ENCODE assay signal across 8 cellular contexts in genomic region chr1:3857791-3858129, GRCh38. TPM values are rescaled to one million over a fixed set of nuclear protein-coding genes. Genes with fewer than 3 reads are reported as not detected.
A peak's percentile ranks its signal among the peaks of the same experiment; 100 is the strongest.
DNase-seq lines count a peak whose midpoint lies in the region; ATAC-seq, FAIRE-seq and TF ChIP-seq lines count a peak whose summit lies in the region.

No MANE protein-coding gene starts in this region.

- TF ChIP-seq POLR2A in suprapubic skin (IDR thresholded peaks at IDR 0.05), result no peak

- H3K79me2 ChIP-seq in keratinocyte (ENCODE audit: control insufficient read depth, insufficient read depth, low read length), result peaks cover 39% of the 10 kb centered on the region

- H3K4me2 ChIP-seq in keratinocyte (ENCODE audit: control insufficient read depth, extremely low read depth, insufficient read depth, low read depth, low read length), result peak overlapping the region; percentile 93

- peak overlapping the region; percentile 88 for H2AFZ ChIP-seq in keratinocyte (ENCODE audit: control insufficient read depth, low read length)

- no peaks in the 10 kb centered on the region for H3K27me3 Mint-ChIP-seq in activated CD4-positive, alpha-beta T cell treated with anti-CD3 and anti-CD28 coated beads for 36 hours
- H3K27me3 Mint-ChIP-seq in activated naive CD8-positive, alpha-beta T cell treated with anti-CD3 and anti-CD28 coated beads for 36 hours, result no peaks in the 10 kb centered on the region

- CTCF ChIA-PET in activated CD4-positive, alpha-beta T cell treated with anti-CD3 and anti-CD28 coated beads for 36 hours (lab: Charles Lee), result interaction anchor here (0.6 to 1.3 kb wide), 4 partner anchors 15 to 637 kb away, joined by 3 to 4 read pairs (median 3); no protein-coding TSS in a partner anchor

- H3K9me3 ChIP-seq in keratinocyte (ENCODE audit: control insufficient read depth, low read depth, low read length), result no peaks in the 10 kb centered on the region
- no peaks in the 10 kb centered on the region for H3K9me3 ChIP-seq in suprapubic skin

- H3K9me3 Mint-ChIP-seq in activated CD4-positive, alpha-beta T cell treated with anti-CD3 and anti-CD28 coated beads for 36 hours (ENCODE audit: low read depth), result no peaks in the 10 kb centered on the region
- no peaks in the 10 kb centered on the region for H3K9me3 Mint-ChIP-seq in activated naive CD8-positive, alpha-beta T cell treated with anti-CD3 and anti-CD28 coated beads for 36 hours

- H3K4me3 ChIP-seq in keratinocyte (ENCODE audit: control insufficient read depth in 2 of 3, extremely low read depth in 1 of 3, insufficient read depth in 2 of 3, low read depth in 1 of 3, low read length in 3 of 3) (peak overlapping the region; percentile 61 to 91 (median 90)), suprapubic skin (peak overlapping the region; percentile 75)

- H3K27ac Mint-ChIP-seq in activated CD4-positive, alpha-beta T cell treated with anti-CD3 and anti-CD28 coated beads for 36 hours, result no peak overlapping the region
- H3K27ac Mint-ChIP-seq in activated naive CD8-positive, alpha-beta T cell treated with anti-CD3 and anti-CD28 coated beads for 36 hours, result no peak overlapping the region

- TF ChIP-seq EP300 in suprapubic skin (IDR thresholded peaks at IDR 0.05), result no peak

- H3K36me3 Mint-ChIP-seq in activated CD4-positive, alpha-beta T cell treated with anti-CD3 and anti-CD28 coated beads for 36 hours (ENCODE audit: low read depth), result peaks cover 5% of the 10 kb centered on the region
- no peaks in the 10 kb centered on the region for H3K36me3 Mint-ChIP-seq in activated naive CD8-positive, alpha-beta T cell treated with anti-CD3 and anti-CD28 coated beads for 36 hours

- WGBS in suprapubic skin, result no CpG with 5 or more reads among the region's 21 CpGs

- H3K27ac ChIP-seq in keratinocyte (ENCODE audit: control insufficient read depth, insufficient read depth, low read length) (peak overlapping the region; percentile 40), suprapubic skin (peak overlapping the region; percentile 88)

- no peak for ATAC-seq in activated CD4-positive, alpha-beta T cell treated with anti-CD3 and anti-CD28 coated beads for 36 hours
- ATAC-seq in GM19328 (IDR thresholded peaks at IDR 0.05; ENCODE audit: unreplicated experiment), result no peak
- ATAC-seq in HG03095 (IDR thresholded peaks at IDR 0.05; ENCODE audit: unreplicated experiment), result no peak
- ATAC-seq in GM21515 (IDR thresholded peaks at IDR 0.05; ENCODE audit: unreplicated experiment), result no peak

- H3K27me3 ChIP-seq in keratinocyte (ENCODE audit: control insufficient read depth, extremely low read depth, insufficient read depth, low read length), result no peaks in the 10 kb centered on the region
- no peaks in the 10 kb centered on the region for H3K27me3 ChIP-seq in suprapubic skin

- H3K36me3 ChIP-seq in keratinocyte (ENCODE audit: control insufficient read depth in 2 of 2, extremely low read depth in 1 of 2, insufficient read depth in 2 of 2, low read length in 2 of 2), result peaks cover 0 to 1% of the 10 kb centered on the region in 2 experiments
- no peaks in the 10 kb centered on the region for H3K36me3 ChIP-seq in suprapubic skin

- TF ChIP-seq CTCF in keratinocyte (optimal IDR thresholded peaks at IDR 0.05 in 1 of 3, IDR thresholded peaks at IDR 0.05 in 1 of 3, conservative IDR thresholded peaks at IDR 0.05 in 1 of 3; ENCODE audit: extremely low read depth in 1 of 3, insufficient read depth in 2 of 3, low read length in 3 of 3) (no peak), suprapubic skin (IDR thresholded peaks at IDR 0.05) (no peak)

- POLR2A ChIA-PET in activated CD4-positive, alpha-beta T cell treated with anti-CD3 and anti-CD28 coated beads for 36 hours (lab: Charles Lee), result interaction anchor here (1.1 to 1.7 kb wide), 2 partner anchors 42 to 62 kb away, joined by 4 read pairs; partner anchors contain the start of genes C1orf174 and LRRC47

- H4K20me1 ChIP-seq in keratinocyte (ENCODE audit: control insufficient read depth, extremely low read depth, insufficient read depth, low read length), result no peaks in the 10 kb centered on the region

- peaks cover 4% of the 10 kb centered on the region for H3K9me1 ChIP-seq in keratinocyte (ENCODE audit: control insufficient read depth, extremely low read depth, insufficient read depth, low read length)

- H3K4me1 ChIP-seq in keratinocyte (ENCODE audit: control insufficient read depth, extremely low read depth, insufficient read depth, low read length), result peaks cover 15% of the 10 kb centered on the region
- H3K4me1 ChIP-seq in suprapubic skin, result peaks cover 26% of the 10 kb centered on the region

- H3K4me1 Mint-ChIP-seq in activated CD4-positive, alpha-beta T cell treated with anti-CD3 and anti-CD28 coated beads for 36 hours, result peaks cover 31% of the 10 kb centered on the region
- H3K4me1 Mint-ChIP-seq in activated naive CD8-positive, alpha-beta T cell treated with anti-CD3 and anti-CD28 coated beads for 36 hours, result peaks cover 25% of the 10 kb centered on the region

- FAIRE-seq in keratinocyte (lab: Jason Lieb, UNC), result no peak

- H3K9ac ChIP-seq in keratinocyte (ENCODE audit: control insufficient read depth, extremely low read depth, insufficient read depth, low read length), result peak overlapping the region; percentile 77

- no peak for DNase-seq in activated CD4-positive, alpha-beta T cell treated with anti-CD3 and anti-CD28 coated beads for 36 hours
- no peak for DNase-seq in activated CD4-positive, alpha-beta T cell treated with anti-CD3 and anti-CD28 coated beads for 1 hour
- no peak for DNase-seq in activated naive CD8-positive, alpha-beta T cell treated with anti-CD3 and anti-CD28 coated beads for 36 hours
- DNase-seq in keratinocyte (ENCODE audit: low read depth, low spot score), result no peak
- DNase-seq in suprapubic skin (ENCODE audit: low spot score in 2 of 2), result no peak

- dilution Hi-C loops in keratinocyte (cut with MboI; ENCODE audit: extremely low pct_ligation_motif_present, low sequenced_read_pairs), result no loop called here

- intact Hi-C loops in activated CD4-positive, alpha-beta T cell treated with anti-CD3 and anti-CD28 coated beads for 36 hours (cut with DNase I, micrococcal nuclease), result loop anchor here (1.0 to 10.0 kb wide), 9 partner anchors 33 to 1465 kb away; partner anchors contain the start of genes C1orf174 (in 2 of the 2), LRRC47 (in 2 of the 2), SMIM1 (in 2 of the 2) and MORN1 (in 1 of the 2)

- peak overlapping the region; percentile 95 for H3K4me3 Mint-ChIP-seq in activated CD4-positive, alpha-beta T cell treated with anti-CD3 and anti-CD28 coated beads for 36 hours
- H3K4me3 Mint-ChIP-seq in activated naive CD8-positive, alpha-beta T cell treated with anti-CD3 and anti-CD28 coated beads for 36 hours, result peak overlapping the region; percentile 96

RNA-seq across cellular contexts. Expression of gene DFFB, which starts 0.5 kb away (rescaled TPM):
- total RNA-seq in activated CD4-positive, alpha-beta T cell treated with anti-CD3 and anti-CD28 coated beads for 36 hours, result 1 to 10 TPM; 7.2 to 8.4 TPM
- 10 to 100 TPM in 1 of 2 experiments, 1 to 10 TPM in 1; 8.8 to 11.1 TPM for total RNA-seq in activated naive CD8-positive, alpha-beta T cell treated with anti-CD3 and anti-CD28 coated beads for 36 hours
- 3.6 to 5.2 TPM (median 4.5 TPM) in 3 replicates for polyA plus RNA-seq in keratinocyte
- polyA plus RNA-seq in keratinocyte (2011; ENCODE audit: low read depth), result 1.3 TPM
- polyA plus RNA-seq in keratinocyte (2011; cell fraction: cytosol; rRNA removed), result 2.3 and 2.5 TPM in 2 replicates
- 7.3 and 7.5 TPM in 2 replicates for polyA plus RNA-seq in keratinocyte (2011; cell fraction: nucleus; rRNA removed)
- 1.2 and 3.0 TPM in 2 replicates for polyA plus RNA-seq in keratinocyte (2012; ENCODE audit: low replicate concordance)
- polyA minus RNA-seq in keratinocyte, result 1.3 to 3.8 TPM (median 1.4 TPM) in 3 replicates
- 2.3 TPM for polyA minus RNA-seq in keratinocyte (2011; cell fraction: cytosol; rRNA and poly(A)+ RNA removed)
- polyA minus RNA-seq in keratinocyte (2011; cell fraction: nucleus; rRNA and poly(A)+ RNA removed), result 1.3 and 3.1 TPM in 2 replicates
- total RNA-seq in suprapubic skin, result 1 to 10 TPM; 2.7 to 6.8 (median 4.2) TPM

RNA-seq across cellular contexts. Expression of gene CEP104, which starts 0.7 kb away (rescaled TPM):
- 10 to 100 TPM; 33.6 to 35.5 TPM for total RNA-seq in activated CD4-positive, alpha-beta T cell treated with anti-CD3 and anti-CD28 coated beads for 36 hours
- total RNA-seq in activated naive CD8-positive, alpha-beta T cell treated with anti-CD3 and anti-CD28 coated beads for 36 hours, result 10 to 100 TPM; 28.8 to 40.1 TPM
- 19.6 to 42.6 TPM (median 35.7 TPM) in 3 replicates for polyA plus RNA-seq in keratinocyte
- 34.0 TPM for polyA plus RNA-seq in keratinocyte (2011; ENCODE audit: low read depth)
- polyA plus RNA-seq in keratinocyte (2011; cell fraction: cytosol; rRNA removed), result 29.3 and 37.6 TPM in 2 replicates
- polyA plus RNA-seq in keratinocyte (2011; cell fraction: nucleus; rRNA removed), result 41.9 and 44.5 TPM in 2 replicates
- polyA plus RNA-seq in keratinocyte (2012; ENCODE audit: low replicate concordance), result 16.1 and 39.4 TPM in 2 replicates
- 31.7 to 74.6 TPM (median 49.4 TPM) in 3 replicates for polyA minus RNA-seq in keratinocyte
- polyA minus RNA-seq in keratinocyte (2011; cell fraction: cytosol; rRNA and poly(A)+ RNA removed), result 46.0 TPM
- 21.2 and 58.7 TPM in 2 replicates for polyA minus RNA-seq in keratinocyte (2011; cell fraction: nucleus; rRNA and poly(A)+ RNA removed)
- total RNA-seq in suprapubic skin, result 10 to 100 TPM; 16.1 to 56.7 (median 39.6) TPM

RNA-seq across cellular contexts. Expression of gene C1orf174, which starts 42.3 kb away (rescaled TPM):
- 10 to 100 TPM; 39.8 to 49.4 TPM for total RNA-seq in activated CD4-positive, alpha-beta T cell treated with anti-CD3 and anti-CD28 coated beads for 36 hours
- total RNA-seq in activated naive CD8-positive, alpha-beta T cell treated with anti-CD3 and anti-CD28 coated beads for 36 hours, result 10 to 100 TPM; 51.0 to 53.1 TPM
- polyA plus RNA-seq in keratinocyte, result 21.8 to 34.3 TPM (median 26.8 TPM) in 3 replicates
- polyA plus RNA-seq in keratinocyte (2011; ENCODE audit: low read depth), result 3.6 TPM
- 21.7 and 27.3 TPM in 2 replicates for polyA plus RNA-seq in keratinocyte (2011; cell fraction: cytosol; rRNA removed)
- 24.9 and 26.3 TPM in 2 replicates for polyA plus RNA-seq in keratinocyte (2011; cell fraction: nucleus; rRNA removed)
- 13.3 and 21.9 TPM in 2 replicates for polyA plus RNA-seq in keratinocyte (2012; ENCODE audit: low replicate concordance)
- 14.6 to 23.7 TPM (median 20.2 TPM) in 3 replicates for polyA minus RNA-seq in keratinocyte
- 27.8 TPM for polyA minus RNA-seq in keratinocyte (2011; cell fraction: cytosol; rRNA and poly(A)+ RNA removed)
- 5.9 and 9.7 TPM in 2 replicates for polyA minus RNA-seq in keratinocyte (2011; cell fraction: nucleus; rRNA and poly(A)+ RNA removed)
- total RNA-seq in suprapubic skin, result 10 to 100 TPM; 16.0 to 25.3 (median 19.7) TPM
